8 cellular contexts compared by ENCODE assay signal in genomic region chr4:103204114-103204513, GRCh38. TPM values are rescaled to one million over a fixed set of nuclear protein-coding genes. Genes with fewer than 3 reads are reported as not detected.
A peak's percentile ranks its signal among the peaks of the same experiment; 100 is the strongest.
DNase-seq lines count a peak whose midpoint lies in the region; ATAC-seq and TF ChIP-seq lines count a peak whose summit lies in the region.

No MANE protein-coding gene starts in this region.

- ATAC-seq in foreskin keratinocyte (peak; percentile 37), GM18867 (IDR thresholded peaks at IDR 0.05; ENCODE audit: unreplicated experiment) (no peak), GM21619 (IDR thresholded peaks at IDR 0.05; ENCODE audit: unreplicated experiment) (no peak)
- no peak for ATAC-seq in CD8-positive, alpha-beta T cell

- H3K27me3 Mint-ChIP-seq in CD8-positive, alpha-beta T cell (ENCODE audit: low read depth) = no peaks in the 10 kb centered on the region

- H3K27me3 ChIP-seq in foreskin keratinocyte = no peaks in the 10 kb centered on the region
- no peaks in the 10 kb centered on the region for H3K27me3 ChIP-seq in CD8-positive, alpha-beta T cell (ENCODE audit: insufficient read depth, low read length)

- POLR2A ChIA-PET in AG04449 (lab: Yijun Ruan, JAX) = no interaction called here
- POLR2A ChIA-PET in CD8-positive, alpha-beta T cell (lab: Charles Lee) = no interaction called here

- peak; percentile 24 for TF ChIP-seq CTCF in AG04449 (IDR thresholded peaks at IDR 0.05; ENCODE audit: insufficient read depth, low read length, missing control alignments)
- peak; percentile 19 for TF ChIP-seq CTCF in GM13977 (IDR thresholded peaks at IDR 0.05; ENCODE audit: extremely low read depth, insufficient read depth, missing control alignments)
- TF ChIP-seq CTCF in foreskin keratinocyte (conservative IDR thresholded peaks at IDR 0.05) = peak; percentile 69
- no peak for TF ChIP-seq CTCF in CD8-positive, alpha-beta T cell (IDR thresholded peaks at IDR 0.05)

- CTCF ChIA-PET in AG04449 (lab: Yijun Ruan, JAX) = interaction anchor here (1.6 kb wide), 1 partner anchor 714 kb away, joined by 4 read pairs; no protein-coding TSS in a partner anchor
- CTCF ChIA-PET in CD8-positive, alpha-beta T cell (lab: Charles Lee) = no interaction called here

- no peaks in the 10 kb centered on the region for H3K36me3 Mint-ChIP-seq in CD8-positive, alpha-beta T cell

- in situ Hi-C loops in GM13977 (cut with MboI; ENCODE audit: low pct_unique_long_range_greater_than_20kb, low sequenced_read_pairs, unreplicated experiment) = no loop called here

- no peak overlapping the region for H3K4me3 Mint-ChIP-seq in CD8-positive, alpha-beta T cell

- no peak overlapping the region for H3K27ac ChIP-seq in foreskin keratinocyte
- no peak overlapping the region for H3K27ac ChIP-seq in CD8-positive, alpha-beta T cell (ENCODE audit: low read depth, low read length)

- H3K4me1 ChIP-seq in foreskin keratinocyte = no peaks in the 10 kb centered on the region
- H3K4me1 ChIP-seq in CD8-positive, alpha-beta T cell (ENCODE audit: insufficient read depth, low read length) = no peaks in the 10 kb centered on the region

- no peaks in the 10 kb centered on the region for H3K9me3 ChIP-seq in CD8-positive, alpha-beta T cell (ENCODE audit: low read length)

- no peaks in the 10 kb centered on the region for H3K4me1 Mint-ChIP-seq in CD8-positive, alpha-beta T cell (ENCODE audit: low read depth)

- intact Hi-C loops in CD8-positive, alpha-beta T cell (cut with DNase I, micrococcal nuclease) = no loop called here

- no peak overlapping the region for H3K4me3 ChIP-seq in AG04449 (ENCODE audit: low read depth, low read length)
- H3K4me3 ChIP-seq in CD8-positive, alpha-beta T cell (ENCODE audit: low read depth, low read length) = no peak overlapping the region

- H3K36me3 ChIP-seq in CD8-positive, alpha-beta T cell (ENCODE audit: insufficient read depth, low read length) = no peaks in the 10 kb centered on the region

- DNase-seq in AG04449 (ENCODE audit: low read depth, low spot score) = no peak
- DNase-seq in GM13977 (ENCODE audit: low spot score) = no peak
- peak; percentile 47 for DNase-seq in RKO (ENCODE audit: low spot score)
- peak in 1 of 2 donors; percentile 9 for DNase-seq in foreskin keratinocyte
- no peak for DNase-seq in CD8-positive, alpha-beta T cell
- no peak for DNase-seq in activated naive CD4-positive, alpha-beta T cell treated with anti-CD3 and anti-CD28 coated beads, Interleukin-2, amount 50 U/mL, for 16 hours

- no peaks in the 10 kb centered on the region for H3K9me3 Mint-ChIP-seq in CD8-positive, alpha-beta T cell

- no peak overlapping the region for H3K27ac Mint-ChIP-seq in CD8-positive, alpha-beta T cell

RNA-seq across cellular contexts. Expression of gene CENPE, which starts 6.0 kb away (rescaled TPM):
- total RNA-seq in foreskin keratinocyte = 23.6 and 31.1 TPM in 2 replicates
- 3.5 and 5.4 TPM in 2 replicates for polyA plus RNA-seq in foreskin keratinocyte
- 1 to 10 TPM in 1 of 2 experiments, under 1 TPM in 1; 0.97 to 3.1 TPM for total RNA-seq in CD8-positive, alpha-beta T cell
